Comparison of ENCODE assay signal across 14 cellular contexts in the genomic region with DNA sequence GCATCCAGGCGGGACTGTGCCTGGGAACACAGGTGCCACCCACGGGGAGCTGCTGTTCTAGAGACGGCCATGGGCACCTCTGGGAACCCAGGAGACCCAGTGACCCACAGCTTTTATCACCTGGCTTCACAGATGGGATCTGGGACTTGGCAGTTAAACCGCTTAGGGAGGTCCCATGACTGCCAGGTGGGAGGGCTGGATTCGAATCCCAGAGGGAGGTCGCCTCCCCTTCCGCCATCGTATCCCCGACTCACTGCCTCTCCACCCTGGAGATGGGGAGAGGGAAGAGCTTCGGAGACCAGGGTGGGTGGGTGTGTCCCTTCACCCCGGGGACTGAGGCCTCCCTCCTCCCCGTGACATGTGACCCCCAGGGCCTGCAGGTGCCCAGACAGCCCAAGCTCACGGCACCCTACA.
A peak's percentile ranks its signal among the peaks of the same experiment; 100 is the strongest.
DNase-seq lines count a peak whose midpoint lies in the region; ATAC-seq lines count a peak whose summit lies in the region.
"Had no signal": no experiment of that assay in that cellular context is flagged by ENCODE, and none has a peak within 500 bp of the region (broad histone marks: within the 10 kb centered on the region; RNA-seq: fewer than 3 reads in every experiment).

No MANE protein-coding gene starts in this region.

- no peak overlapping the region for H2BK15ac ChIP-seq in neuronal stem cell (ENCODE audit: low read length)

- H3K4ac ChIP-seq in neuronal stem cell (ENCODE audit: low read length), result peak overlapping the region; percentile 4

- intact Hi-C loops in activated CD4-positive, alpha-beta T cell treated with anti-CD3 and anti-CD28 coated beads, Interleukin-2, amount 10 ng/mL, durations not matched to agents 24 days and 14 days (cut with micrococcal nuclease), result no loop called here
- intact Hi-C loops in activated CD4-positive, alpha-beta T cell treated with anti-CD3 and anti-CD28 coated beads for 36 hours (cut with DNase I, micrococcal nuclease), result no loop called here

- H3K9me3 ChIP-seq in neuronal stem cell (replicated peaks in 1 of 2; ENCODE audit: control insufficient read depth in 2 of 2, insufficient read depth in 1 of 2, low read depth in 1 of 2, low read length in 2 of 2), result no peaks in the 10 kb centered on the region
- H3K9me3 ChIP-seq: Caco-2 had no signal

- H3K27me3 ChIP-seq in neuronal stem cell (ENCODE audit: control insufficient read depth in 3 of 3, insufficient read depth in 3 of 3, low read depth in 1 of 3, low read length in 3 of 3), result peaks cover 0 to 36% (median 2%) of the 10 kb centered on the region in 3 experiments

- H3K4me1 Mint-ChIP-seq in activated CD4-positive, alpha-beta T cell treated with anti-CD3 and anti-CD28 coated beads, Interleukin-2, amount 10 ng/mL, durations not matched to agents 24 days and 14 days, result peaks cover 3% of the 10 kb centered on the region
- peaks cover 3% of the 10 kb centered on the region for H3K4me1 Mint-ChIP-seq in activated CD4-positive, alpha-beta T cell treated with anti-CD3 and anti-CD28 coated beads for 36 hours

- peak; percentile 44 for ATAC-seq in left lobe of liver
- no peak for ATAC-seq in activated CD4-positive, alpha-beta T cell treated with anti-CD3 and anti-CD28 coated beads for 36 hours
- ATAC-seq: CD8-positive, alpha-beta T cell had no signal

- H3K4me1 ChIP-seq in neuronal stem cell (ENCODE audit: control insufficient read depth in 2 of 2, insufficient read depth in 1 of 2, low read depth in 1 of 2, low read length in 2 of 2), result no peaks in the 10 kb centered on the region
- H3K4me1 ChIP-seq: Caco-2 had no signal

- H3K27ac Mint-ChIP-seq in activated CD4-positive, alpha-beta T cell treated with anti-CD3 and anti-CD28 coated beads, Interleukin-2, amount 10 ng/mL, durations not matched to agents 24 days and 14 days, result no peak overlapping the region
- no peak overlapping the region for H3K27ac Mint-ChIP-seq in activated CD4-positive, alpha-beta T cell treated with anti-CD3 and anti-CD28 coated beads for 36 hours
- H3K27ac Mint-ChIP-seq: CD8-positive, alpha-beta T cell had no signal

- H3K18ac ChIP-seq in neuronal stem cell (ENCODE audit: low read length), result no peak overlapping the region

- H3K4me2 ChIP-seq in neuronal stem cell (ENCODE audit: insufficient read depth, low read length, poor library complexity, severe bottlenecking), result no peak overlapping the region

- no peak overlapping the region for H3K14ac ChIP-seq in neuronal stem cell (ENCODE audit: low read length)

- no peaks in the 10 kb centered on the region for H3K9me3 Mint-ChIP-seq in activated CD4-positive, alpha-beta T cell treated with anti-CD3 and anti-CD28 coated beads, Interleukin-2, amount 10 ng/mL, durations not matched to agents 24 days and 14 days
- H3K9me3 Mint-ChIP-seq in activated CD4-positive, alpha-beta T cell treated with anti-CD3 and anti-CD28 coated beads for 36 hours (ENCODE audit: low read depth), result no peaks in the 10 kb centered on the region
- H3K9me3 Mint-ChIP-seq: CD8-positive, alpha-beta T cell had no signal

- no peak overlapping the region for H2BK5ac ChIP-seq in neuronal stem cell (ENCODE audit: low read length)

- POLR2A ChIA-PET in activated CD4-positive, alpha-beta T cell treated with anti-CD3 and anti-CD28 coated beads for 36 hours (lab: Charles Lee), result no interaction called here

- peak overlapping the region; percentile 8 for H2AK5ac ChIP-seq in neuronal stem cell (ENCODE audit: low read depth, low read length)

- H2AFZ ChIP-seq in neuronal stem cell (ENCODE audit: low read length), result no peak overlapping the region

- H4K91ac ChIP-seq in neuronal stem cell (ENCODE audit: low read depth, low read length, poor library complexity), result no peak overlapping the region

- H3K27me3 Mint-ChIP-seq in activated CD4-positive, alpha-beta T cell treated with anti-CD3 and anti-CD28 coated beads, Interleukin-2, amount 10 ng/mL, durations not matched to agents 24 days and 14 days, result peaks cover 25% of the 10 kb centered on the region
- peaks cover 10% of the 10 kb centered on the region for H3K27me3 Mint-ChIP-seq in activated CD4-positive, alpha-beta T cell treated with anti-CD3 and anti-CD28 coated beads for 36 hours

- no CpG with 5 or more reads among the region's 13 CpGs for WGBS in neuronal stem cell (ENCODE audit: extremely low coverage in 2 of 2, insufficient read length in 2 of 2, insufficient replicate concordance in 1 of 2), 2 donors

- H3K36me3 ChIP-seq in neuronal stem cell (replicated peaks in 1 of 2; ENCODE audit: control insufficient read depth in 2 of 2, insufficient read depth in 2 of 2, low read length in 2 of 2), result no peaks in the 10 kb centered on the region

- H3K4me3 ChIP-seq in neuronal stem cell (ENCODE audit: low read length in 2 of 2), result no peak overlapping the region

- no peak overlapping the region for H3K4me3 Mint-ChIP-seq in activated CD4-positive, alpha-beta T cell treated with anti-CD3 and anti-CD28 coated beads, Interleukin-2, amount 10 ng/mL, durations not matched to agents 24 days and 14 days
- H3K4me3 Mint-ChIP-seq in activated CD4-positive, alpha-beta T cell treated with anti-CD3 and anti-CD28 coated beads for 36 hours, result no peak overlapping the region
- H3K4me3 Mint-ChIP-seq: CD8-positive, alpha-beta T cell had no signal

- no peak overlapping the region for H4K8ac ChIP-seq in neuronal stem cell (ENCODE audit: low read depth, low read length)

- no peak overlapping the region for H3K9ac ChIP-seq in neuronal stem cell (ENCODE audit: low read depth, low read length, poor library complexity)

- H3K36me3 Mint-ChIP-seq in activated CD4-positive, alpha-beta T cell treated with anti-CD3 and anti-CD28 coated beads, Interleukin-2, amount 10 ng/mL, durations not matched to agents 24 days and 14 days (ENCODE audit: low read depth), result no peaks in the 10 kb centered on the region
- H3K36me3 Mint-ChIP-seq in activated CD4-positive, alpha-beta T cell treated with anti-CD3 and anti-CD28 coated beads for 36 hours (ENCODE audit: low read depth), result no peaks in the 10 kb centered on the region
- H3K36me3 Mint-ChIP-seq: CD8-positive, alpha-beta T cell had no signal

- CTCF ChIA-PET in activated CD4-positive, alpha-beta T cell treated with anti-CD3 and anti-CD28 coated beads for 36 hours (lab: Charles Lee), result interaction anchor here (1.0 kb wide), 1 partner anchor 14 kb away, joined by 4 read pairs; no protein-coding TSS in a partner anchor

- H3K79me1 ChIP-seq in neuronal stem cell (ENCODE audit: low read depth, low read length), result peaks cover 5% of the 10 kb centered on the region

- H3K23ac ChIP-seq in neuronal stem cell (ENCODE audit: low read depth, low read length, poor library complexity), result no peak overlapping the region

- H3K27ac ChIP-seq in neuronal stem cell (replicated peaks; ENCODE audit: low read length), result no peak overlapping the region
- H3K27ac ChIP-seq: C4-2B had no signal

- H2BK12ac ChIP-seq in neuronal stem cell (ENCODE audit: low read length), result no peak overlapping the region

- H2BK120ac ChIP-seq in neuronal stem cell (ENCODE audit: low read depth, low read length), result no peak overlapping the region

- peak; percentile 58 for DNase-seq in activated effector memory CD4-positive, alpha-beta T cell treated with anti-CD3 and anti-CD28 coated beads, Interleukin-2, amount 50 U/mL, for 16 hours
- DNase-seq in activated effector memory CD4-positive, alpha-beta T cell treated with Interleukin-2 at 50 U/mL for 16 hours, result no peak
- DNase-seq in left lobe of liver (ENCODE audit: low spot score) (peak; percentile 43), neuronal stem cell (ENCODE audit: low spot score) (no peak), DMS53 treated with DMSO at 0.1 percent for 48 hours (lab: John Stamatoyannopoulos, UW; ENCODE audit: unreplicated experiment) (no peak), NCI-H748 treated with DMSO at 0.1 percent for 48 hours (lab: John Stamatoyannopoulos, UW) (no peak)
- DNase-seq in activated CD4-positive, alpha-beta T cell treated with anti-CD3 and anti-CD28 coated beads, Interleukin-2, amount 10 ng/mL, durations not matched to agents 24 days and 14 days, result no peak
- DNase-seq in activated CD4-positive, alpha-beta T cell treated with anti-CD3 and anti-CD28 coated beads for 36 hours, result no peak
- DNase-seq: 8988T, AML-193, Caco-2, GF-D8 had no signal

Comparison
In these comparisons a context has a peak if more than half of its experiments do, and no peak if none do; other contexts are left out.
1. DNase-seq: peak in activated effector memory CD4-positive, alpha-beta T cell treated with anti-CD3 and anti-CD28 coated beads, Interleukin-2, amount 50 U/mL, for 16 hours (single experiment) and left lobe of liver (single experiment); none in activated effector memory CD4-positive, alpha-beta T cell treated with Interleukin-2 at 50 U/mL for 16 hours (single experiment), neuronal stem cell (single experiment), DMS53 treated with DMSO at 0.1 percent for 48 hours (single experiment), activated CD4-positive, alpha-beta T cell treated with anti-CD3 and anti-CD28 coated beads, Interleukin-2, amount 10 ng/mL, durations not matched to agents 24 days and 14 days (single experiment), activated CD4-positive, alpha-beta T cell treated with anti-CD3 and anti-CD28 coated beads for 36 hours (single experiment) and NCI-H748 treated with DMSO at 0.1 percent for 48 hours (single experiment).